In genomic region chr5:87457706-87458105, GRCh38 we compare ENCODE assay signal across 10 cellular contexts.
"Had no signal": no experiment of that assay in that cellular context is flagged by ENCODE, and none has a peak within 500 bp of the region (broad histone marks: within the 10 kb centered on the region; RNA-seq: fewer than 3 reads in every experiment).

No MANE protein-coding gene starts in this region.

- H3K4me2 ChIP-seq: GM23338, KMS-11 had no signal

- H3K4me3 ChIP-seq: GM23338 had no signal

- FAIRE-seq: H1, H54 had no signal

- ATAC-seq: GM23338 had no signal

- H2AFZ ChIP-seq: GM23338 had no signal

- H3K27ac ChIP-seq: HL-60, KMS-11 had no signal

- DNase-seq: H9, HCEC 1CT, HFFc6, IMR-90, KBM-7 had no signal

- H3K9ac ChIP-seq: KMS-11 had no signal
